1 cellular context compared by ENCODE assay signal in genomic region chr14:101209594-101209993, GRCh38.
TF ChIP-seq lines count a peak whose summit lies in the region.

No MANE protein-coding gene starts in this region.

TF ChIP-seq in SK-N-SH treated with all-trans-retinoic acid at 6 μM for 48 hours, 23 proteins besides CTCF, POLR2A, EP300 and RAD21 (continued from another document):
- TF ChIP-seq POU6F1 (CRISPR knock-in tag; IDR thresholded peaks at IDR 0.05; ENCODE audit: borderline replicate concordance, low read depth) (no peak), CSDC2 (CRISPR knock-in tag; IDR thresholded peaks at IDR 0.05) (no peak), CREB5 (CRISPR knock-in tag; IDR thresholded peaks at IDR 0.05; ENCODE audit: low read depth) (no peak), ZNF565 (CRISPR knock-in tag; conservative IDR thresholded peaks at IDR 0.05; ENCODE audit: low read depth) (no peak)
TF ChIP-seq in SK-N-SH treated with all-trans-retinoic acid at 6 μM for 48 hours: peak in this region for 0.
